Comparison of ENCODE assay signal across 8 cellular contexts in the genomic region with DNA sequence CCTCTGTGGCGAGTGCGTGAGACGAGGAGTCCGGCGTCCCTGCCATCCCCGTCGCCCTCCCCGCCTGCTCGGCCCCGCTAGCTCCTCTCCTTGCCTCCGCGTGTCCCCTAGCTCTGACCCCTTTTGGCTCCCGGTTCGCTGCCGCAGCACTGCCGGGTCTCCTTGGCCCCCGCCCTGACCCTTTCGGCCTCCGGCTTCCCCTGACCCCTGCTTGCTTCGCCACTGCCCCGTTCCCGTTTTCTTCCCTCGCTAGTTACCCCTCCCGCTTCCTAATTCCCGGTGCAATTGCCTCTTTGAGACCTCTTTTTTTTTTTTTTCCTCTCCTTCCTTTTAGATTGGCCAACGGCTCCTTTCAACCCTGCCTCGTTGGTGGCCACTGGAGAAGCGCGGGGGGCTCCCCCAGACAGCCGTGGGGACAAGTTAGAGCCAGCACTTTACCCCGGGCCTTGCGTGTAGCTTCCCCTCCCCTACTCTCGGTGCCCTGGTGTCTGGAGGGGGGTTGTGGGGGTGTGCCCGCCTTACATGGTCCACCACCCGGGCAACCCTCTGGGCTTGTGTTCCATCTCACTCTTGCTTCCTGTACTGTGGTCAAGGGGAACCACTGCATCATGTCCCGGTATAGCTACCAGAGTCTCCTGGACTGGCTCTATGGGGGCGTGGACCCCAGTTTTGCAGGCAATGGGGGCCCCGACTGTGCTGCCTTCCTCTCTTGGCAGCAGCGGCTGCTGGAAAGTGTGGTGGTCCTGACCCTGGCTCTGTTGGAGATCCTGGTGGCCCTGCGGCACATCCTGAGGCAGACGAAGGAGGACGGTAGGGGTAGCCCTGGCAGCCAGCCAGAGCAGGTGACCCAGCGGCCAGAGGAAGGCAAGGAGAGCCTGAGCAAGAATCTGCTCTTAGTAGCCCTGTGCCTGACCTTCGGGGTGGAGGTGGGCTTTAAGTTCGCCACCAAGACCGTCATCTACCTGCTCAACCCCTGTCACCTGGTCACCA. TPM values are rescaled to one million over a fixed set of nuclear protein-coding genes. Genes with fewer than 3 reads are reported as not detected.
A peak's percentile ranks its signal among the peaks of the same experiment; 100 is the strongest.
DNase-seq lines count a peak whose midpoint lies in the region; ATAC-seq and TF ChIP-seq lines count a peak whose summit lies in the region.

No MANE protein-coding gene starts in this region.

- peak overlapping the region; percentile 83 for H3K4me2 ChIP-seq in neural progenitor cell

- peaks cover 7% of the 10 kb centered on the region for H3K79me2 ChIP-seq in neural progenitor cell (ENCODE audit: low read depth)

- H3K27ac ChIP-seq in neural progenitor cell: peak overlapping the region; percentile 29

- H3K27ac Mint-ChIP-seq in WTC11 (no peak overlapping the region), neural progenitor cell (peak overlapping the region; percentile 65)

- peak overlapping the region; percentile 65 for H3K4me3 ChIP-seq in GM12864 (ENCODE audit: low read depth, low read length)
- peak overlapping the region; percentile 63 for H3K4me3 ChIP-seq in neural progenitor cell

- no peaks in the 10 kb centered on the region for H3K9me3 Mint-ChIP-seq in WTC11
- H3K9me3 Mint-ChIP-seq in neural progenitor cell: no peaks in the 10 kb centered on the region

- H3K9me3 ChIP-seq in neural progenitor cell (ENCODE audit: low read depth): no peaks in the 10 kb centered on the region

- H3K4me1 ChIP-seq in neural progenitor cell: no peaks in the 10 kb centered on the region

- peaks cover 29% of the 10 kb centered on the region for H3K4me1 Mint-ChIP-seq in WTC11
- peaks cover 54% of the 10 kb centered on the region for H3K4me1 Mint-ChIP-seq in neural progenitor cell

- peak overlapping the region; percentile 42 for H2AFZ ChIP-seq in neural progenitor cell (replicated peaks)

- H3K27me3 ChIP-seq in neural progenitor cell: no peaks in the 10 kb centered on the region

- H3K36me3 Mint-ChIP-seq in WTC11 (no peaks in the 10 kb centered on the region), neural progenitor cell (peaks cover 10% of the 10 kb centered on the region)

- H3K4me3 Mint-ChIP-seq in WTC11: peak overlapping the region; percentile 83
- peak overlapping the region; percentile 95 for H3K4me3 Mint-ChIP-seq in neural progenitor cell

- POLR2A ChIA-PET in WTC11 (lab: Charles Lee): no interaction called here

- no peak for DNase-seq in GM12864 (ENCODE audit: low read depth)
- no peak for DNase-seq in WTC11 (ENCODE audit: low spot score)
- peak; percentile 4 for DNase-seq in fibroblast of gingiva (ENCODE audit: low read depth)
- DNase-seq in neural progenitor cell (ENCODE audit: low spot score): no peak
- DNase-seq in NCI-H2227 (lab: John Stamatoyannopoulos, UW; ENCODE audit: unreplicated experiment): no peak
- DNase-seq in HuH-7.5 (ENCODE audit: low spot score): no peak

- no peaks in the 10 kb centered on the region; the same call in 1 of the 2 replicates for H3K27me3 Mint-ChIP-seq in WTC11 (ENCODE audit: low read depth)
- H3K27me3 Mint-ChIP-seq in neural progenitor cell (ENCODE audit: insufficient read depth, low read depth): peaks cover 7% of the 10 kb centered on the region

- CTCF ChIA-PET in WTC11 (lab: Charles Lee): interaction anchor here (1.2 kb wide), 1 partner anchor 143 kb away, joined by 4 read pairs; no protein-coding TSS in a partner anchor

- H3K36me3 ChIP-seq in neural progenitor cell: no peaks in the 10 kb centered on the region

- H4K20me1 ChIP-seq in neural progenitor cell (ENCODE audit: low read depth): peaks cover 12% of the 10 kb centered on the region

- H3K9ac ChIP-seq in neural progenitor cell: no peak overlapping the region

- ATAC-seq in HG03039 (IDR thresholded peaks at IDR 0.05; ENCODE audit: unreplicated experiment): peak; percentile 4
- ATAC-seq in WTC11: peak; percentile 23
- ATAC-seq in GM21825 (IDR thresholded peaks at IDR 0.05; ENCODE audit: unreplicated experiment): no peak

- H3F3A ChIP-seq in neural progenitor cell (ENCODE audit: low read depth): no peaks in the 10 kb centered on the region

- TF ChIP-seq CTCF in GM12864 (IDR thresholded peaks at IDR 0.05; ENCODE audit: low read depth, low read length, missing control alignments): no peak
- TF ChIP-seq CTCF in WTC11 (IDR thresholded peaks at IDR 0.05): no peak
- TF ChIP-seq CTCF in neural progenitor cell (IDR thresholded peaks at IDR 0.05): no peak

TF ChIP-seq in WTC11, 78 proteins besides CTCF, POLR2A, EP300 and RAD21:
- TF ChIP-seq USF1 (CRISPR knock-in tag; IDR thresholded peaks at IDR 0.05): no peak
- TF ChIP-seq JAZF1 (CRISPR knock-in tag; IDR thresholded peaks at IDR 0.05): no peak
- TF ChIP-seq, protein P1, sequence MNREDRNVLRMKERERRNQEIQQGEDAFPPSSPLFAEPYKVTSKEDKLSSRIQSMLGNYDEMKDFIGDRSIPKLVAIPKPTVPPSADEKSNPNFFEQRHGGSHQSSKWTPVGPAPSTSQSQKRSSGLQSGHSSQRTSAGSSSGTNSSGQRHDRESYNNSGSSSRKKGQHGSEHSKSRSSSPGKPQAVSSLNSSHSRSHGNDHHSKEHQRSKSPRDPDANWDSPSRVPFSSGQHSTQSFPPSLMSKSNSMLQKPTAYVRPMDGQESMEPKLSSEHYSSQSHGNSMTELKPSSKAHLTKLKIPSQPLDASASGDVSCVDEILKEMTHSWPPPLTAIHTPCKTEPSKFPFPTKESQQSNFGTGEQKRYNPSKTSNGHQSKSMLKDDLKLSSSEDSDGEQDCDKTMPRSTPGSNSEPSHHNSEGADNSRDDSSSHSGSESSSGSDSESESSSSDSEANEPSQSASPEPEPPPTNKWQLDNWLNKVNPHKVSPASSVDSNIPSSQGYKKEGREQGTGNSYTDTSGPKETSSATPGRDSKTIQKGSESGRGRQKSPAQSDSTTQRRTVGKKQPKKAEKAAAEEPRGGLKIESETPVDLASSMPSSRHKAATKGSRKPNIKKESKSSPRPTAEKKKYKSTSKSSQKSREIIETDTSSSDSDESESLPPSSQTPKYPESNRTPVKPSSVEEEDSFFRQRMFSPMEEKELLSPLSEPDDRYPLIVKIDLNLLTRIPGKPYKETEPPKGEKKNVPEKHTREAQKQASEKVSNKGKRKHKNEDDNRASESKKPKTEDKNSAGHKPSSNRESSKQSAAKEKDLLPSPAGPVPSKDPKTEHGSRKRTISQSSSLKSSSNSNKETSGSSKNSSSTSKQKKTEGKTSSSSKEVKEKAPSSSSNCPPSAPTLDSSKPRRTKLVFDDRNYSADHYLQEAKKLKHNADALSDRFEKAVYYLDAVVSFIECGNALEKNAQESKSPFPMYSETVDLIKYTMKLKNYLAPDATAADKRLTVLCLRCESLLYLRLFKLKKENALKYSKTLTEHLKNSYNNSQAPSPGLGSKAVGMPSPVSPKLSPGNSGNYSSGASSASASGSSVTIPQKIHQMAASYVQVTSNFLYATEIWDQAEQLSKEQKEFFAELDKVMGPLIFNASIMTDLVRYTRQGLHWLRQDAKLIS (CRISPR knock-in tag; IDR thresholded peaks at IDR 0.05; ENCODE audit: borderline replicate concordance): no peak
- TF ChIP-seq TEAD4 (CRISPR knock-in tag; IDR thresholded peaks at IDR 0.05): no peak
- no peak for TF ChIP-seq E2F1 (CRISPR knock-in tag; IDR thresholded peaks at IDR 0.05)
- no peak for TF ChIP-seq CREM (CRISPR knock-in tag; IDR thresholded peaks at IDR 0.05)
- no peak for TF ChIP-seq ATF1 (CRISPR knock-in tag; IDR thresholded peaks at IDR 0.05)
- TF ChIP-seq, protein P2, sequence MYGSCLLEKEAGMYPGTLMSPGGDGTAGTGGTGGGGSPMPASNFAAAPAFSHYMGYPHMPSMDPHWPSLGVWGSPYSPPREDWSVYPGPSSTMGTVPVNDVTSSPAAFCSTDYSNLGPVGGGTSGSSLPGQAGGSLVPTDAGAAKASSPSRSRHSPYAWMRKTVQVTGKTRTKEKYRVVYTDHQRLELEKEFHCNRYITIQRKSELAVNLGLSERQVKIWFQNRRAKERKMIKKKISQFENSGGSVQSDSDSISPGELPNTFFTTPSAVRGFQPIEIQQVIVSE (CRISPR knock-in tag; IDR thresholded peaks at IDR 0.05; ENCODE audit: borderline replicate concordance): no peak
- TF ChIP-seq RELA (CRISPR knock-in tag; IDR thresholded peaks at IDR 0.05; ENCODE audit: borderline replicate concordance): no peak
- TF ChIP-seq OVOL2 (CRISPR knock-in tag; IDR thresholded peaks at IDR 0.05; ENCODE audit: borderline replicate concordance): no peak
- no peak for TF ChIP-seq NFE2L1 (CRISPR knock-in tag; IDR thresholded peaks at IDR 0.05)
- no peak for TF ChIP-seq ZNF317 (CRISPR knock-in tag; IDR thresholded peaks at IDR 0.05; ENCODE audit: borderline replicate concordance, low read depth)
TF ChIP-seq in WTC11: peak in this region for 0.

RNA-seq across cellular contexts. Expression of gene TMEM164, which starts 0.5 kb away (rescaled TPM):
- total RNA-seq in WTC11 (2021) (16.0 to 22.3 TPM (median 19.2 TPM) in 3 replicates), neural progenitor cell (ENCODE audit: low replicate concordance) (15.5 and 23.9 TPM in 2 replicates)
